Comparison of ENCODE assay signal across 24 cellular contexts in the genomic region with DNA sequence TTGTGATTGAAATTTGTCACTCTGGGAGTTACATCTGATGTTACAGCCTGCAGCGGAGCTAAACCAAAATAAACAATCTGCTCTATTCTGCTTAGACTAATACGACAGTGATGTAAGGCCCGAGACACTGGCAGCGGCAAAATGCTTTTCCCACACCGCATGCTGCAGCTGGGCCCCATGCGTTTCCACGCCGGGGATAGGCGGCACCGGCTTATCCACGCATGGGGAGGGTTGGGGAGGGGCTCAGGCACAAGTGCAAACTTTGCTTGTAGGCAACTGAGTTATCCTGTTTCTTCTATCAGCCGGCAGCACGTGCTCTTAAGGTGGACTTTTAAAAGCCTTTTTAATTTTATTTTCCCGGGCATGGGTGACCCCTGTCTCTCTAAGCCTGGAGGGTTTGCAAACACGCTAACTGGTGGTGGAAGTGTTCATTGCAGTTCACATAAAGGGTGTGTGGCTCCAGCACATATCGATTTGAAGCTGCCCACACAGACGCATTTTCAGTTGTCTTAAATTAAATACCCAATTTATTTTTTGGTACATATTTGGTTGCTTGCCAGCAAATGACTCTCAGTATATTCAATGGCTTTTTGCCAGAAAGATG.
A peak's percentile ranks its signal among the peaks of the same experiment; 100 is the strongest.
DNase-seq lines count a peak whose midpoint lies in the region; ATAC-seq, FAIRE-seq and TF ChIP-seq lines count a peak whose summit lies in the region.
"Had no signal": no experiment of that assay in that cellular context is flagged by ENCODE, and none has a peak within 500 bp of the region (broad histone marks: within the 10 kb centered on the region; RNA-seq: fewer than 3 reads in every experiment).

No MANE protein-coding gene starts in this region.

- H3K27ac Mint-ChIP-seq in nephron = no peak overlapping the region
- H3K27ac Mint-ChIP-seq: activated CD4-positive, alpha-beta T cell treated with anti-CD3 and anti-CD28 coated beads, Interleukin-2, amount 10 ng/mL, durations not matched to agents 24 days and 14 days; activated naive CD8-positive, alpha-beta T cell treated with anti-CD3 and anti-CD28 coated beads, Interleukin-2, amount 10 ng/mL, durations not matched to agents 7 days and 5 days; activated T-helper 2 cell treated with anti-CD3 and anti-CD28 coated beads, Interferon-gamma antibody, Interleukin-2, Interleukin-4, amounts not matched to agents 10 μg/mL and 5 μg/mL and 100 μg/mL, durations not matched to agents 14 hours and 24 hours and 36 hours; CD8-positive, alpha-beta memory T cell; stimulated activated naive CD8-positive, alpha-beta T cell treated with anti-CD3 and anti-CD28 coated beads, Interleukin-15, Interleukin-2, amounts not matched to agents 100 ng/mL and 50 ng/mL, for 24 hours had no signal

- H3K36me3 Mint-ChIP-seq in nephron (ENCODE audit: low read depth) = no peaks in the 10 kb centered on the region
- H3K36me3 Mint-ChIP-seq: activated naive CD8-positive, alpha-beta T cell treated with anti-CD3 and anti-CD28 coated beads, Interleukin-2, amount 10 ng/mL, durations not matched to agents 7 days and 5 days; CD8-positive, alpha-beta memory T cell had no signal

- no peak for TF ChIP-seq POLR2A in sigmoid colon (IDR thresholded peaks at IDR 0.05)

- TF ChIP-seq EP300 in sigmoid colon (IDR thresholded peaks at IDR 0.05) = no peak

- H3K4me3 ChIP-seq in bronchial epithelial cell (ENCODE audit: low read depth, low read length) (no peak overlapping the region), sigmoid colon (no peak overlapping the region), aorta (ENCODE audit: low read length in 2 of 2) (no peak overlapping the region)
- H3K4me3 ChIP-seq: smooth muscle cell, transverse colon had no signal

- no peak overlapping the region for H3K4me3 Mint-ChIP-seq in nephron
- H3K4me3 Mint-ChIP-seq: activated CD4-positive, alpha-beta T cell treated with anti-CD3 and anti-CD28 coated beads, Interleukin-2, amount 10 ng/mL, durations not matched to agents 24 days and 14 days; activated naive CD8-positive, alpha-beta T cell treated with anti-CD3 and anti-CD28 coated beads, Interleukin-2, amount 10 ng/mL, durations not matched to agents 7 days and 5 days; CD8-positive, alpha-beta memory T cell; stimulated activated naive CD8-positive, alpha-beta T cell treated with anti-CD3 and anti-CD28 coated beads, Interleukin-15, Interleukin-2, amounts not matched to agents 100 ng/mL and 50 ng/mL, for 24 hours had no signal

- H3K4me1 Mint-ChIP-seq in nephron = peaks cover 29% of the 10 kb centered on the region
- H3K4me1 Mint-ChIP-seq: activated CD4-positive, alpha-beta T cell treated with anti-CD3 and anti-CD28 coated beads, Interleukin-2, amount 10 ng/mL, durations not matched to agents 24 days and 14 days; activated naive CD8-positive, alpha-beta T cell treated with anti-CD3 and anti-CD28 coated beads, Interleukin-2, amount 10 ng/mL, durations not matched to agents 7 days and 5 days; CD8-positive, alpha-beta memory T cell had no signal

- TF ChIP-seq CTCF in bronchial epithelial cell (IDR thresholded peaks at IDR 0.05; ENCODE audit: insufficient read depth, low read length, severe bottlenecking) = no peak
- peak; percentile 13 to 37 (median 30) for TF ChIP-seq CTCF in nephron (IDR thresholded peaks at IDR 0.05; ENCODE audit: unreplicated experiment in 3 of 3)
- TF ChIP-seq CTCF in sigmoid colon (IDR thresholded peaks at IDR 0.05) = no peak

- H3K27me3 Mint-ChIP-seq in nephron (ENCODE audit: low read depth) = peaks cover 18% of the 10 kb centered on the region
- H3K27me3 Mint-ChIP-seq: activated CD4-positive, alpha-beta T cell treated with anti-CD3 and anti-CD28 coated beads, Interleukin-2, amount 10 ng/mL, durations not matched to agents 24 days and 14 days; activated naive CD8-positive, alpha-beta T cell treated with anti-CD3 and anti-CD28 coated beads, Interleukin-2, amount 10 ng/mL, durations not matched to agents 7 days and 5 days; stimulated activated naive CD8-positive, alpha-beta T cell treated with anti-CD3 and anti-CD28 coated beads, Interleukin-15, Interleukin-2, amounts not matched to agents 100 ng/mL and 50 ng/mL, for 24 hours had no signal

- ATAC-seq in aorta (ENCODE audit: low FRiP score) = no peak
- ATAC-seq: Right ventricle myocardium inferior had no signal

- intact Hi-C loops in sigmoid colon (cut with DNase I) (no loop called here), aorta (cut with DNase I) (no loop called here)

- H3K9me3 ChIP-seq in sigmoid colon (no peaks in the 10 kb centered on the region), aorta (ENCODE audit: control insufficient read depth, low read length) (no peaks in the 10 kb centered on the region)
- H3K9me3 ChIP-seq: transverse colon had no signal

- peak; percentile 27 for DNase-seq in AG20443 (ENCODE audit: low spot score)
- peak; percentile 1 for DNase-seq in LHCN-M2 (ENCODE audit: low read depth)
- no peak for DNase-seq in bronchial epithelial cell (ENCODE audit: low read depth)
- DNase-seq in NCI-H2196 (lab: John Stamatoyannopoulos, UW; ENCODE audit: unreplicated experiment) = no peak
- no peak for DNase-seq in sigmoid colon
- no peak for DNase-seq in aorta
- no peak for DNase-seq in NCI-H1694 (lab: John Stamatoyannopoulos, UW)
- DNase-seq: activated CD4-positive, alpha-beta T cell treated with anti-CD3 and anti-CD28 coated beads, Interleukin-2, amount 10 ng/mL, durations not matched to agents 24 days and 14 days; activated CD8-positive, alpha-beta memory T cell treated with anti-CD3 and anti-CD28 coated beads, Interleukin-2, amount 50 U/mL, for 4 hours; activated naive CD8-positive, alpha-beta T cell treated with anti-CD3 and anti-CD28 coated beads, Interleukin-2, amount 10 ng/mL, durations not matched to agents 7 days and 5 days; CD8-positive, alpha-beta memory T cell; dermis blood vessel endothelial cell; NCI-H187 treated with DMSO at 0.1 percent for 48 hours; NCI-H510A; stimulated activated CD4-positive, alpha-beta T cell treated with anti-CD3 and anti-CD28 coated beads, Interleukin-2, amount 100 ng/mL, for 48 hours; transverse colon had no signal

- FAIRE-seq in bronchial epithelial cell (lab: Jason Lieb, UNC) = peak; percentile 73
- FAIRE-seq: GM12891, islet of Langerhans had no signal

- H3K4me1 ChIP-seq in sigmoid colon (peaks cover 0 to 6% (median 0%) of the 10 kb centered on the region in 4 donors), aorta (ENCODE audit: control insufficient read depth in 1 of 2, insufficient read depth in 2 of 2, low read length in 2 of 2) (no peaks in the 10 kb centered on the region)
- H3K4me1 ChIP-seq: transverse colon had no signal

- no peaks in the 10 kb centered on the region for H3K27me3 ChIP-seq in bronchial epithelial cell (ENCODE audit: control insufficient read depth, insufficient read depth, low read length)
- no peaks in the 10 kb centered on the region for H3K27me3 ChIP-seq in sigmoid colon
- no peaks in the 10 kb centered on the region for H3K27me3 ChIP-seq in aorta (ENCODE audit: control insufficient read depth in 1 of 2, insufficient read depth in 2 of 2, low read length in 1 of 2)
- H3K27me3 ChIP-seq: transverse colon had no signal

- whole genome bisulfite sequencing in sigmoid colon, 2 donors = 69 to 84% methylated on average over 17 of the region's 17 CpGs
- 14 to 21% methylated on average over 17 of the region's 17 CpGs for WGBS in aorta, 2 donors

- no peaks in the 10 kb centered on the region for H3K9me3 Mint-ChIP-seq in nephron
- H3K9me3 Mint-ChIP-seq: activated CD4-positive, alpha-beta T cell treated with anti-CD3 and anti-CD28 coated beads, Interleukin-2, amount 10 ng/mL, durations not matched to agents 24 days and 14 days; activated naive CD8-positive, alpha-beta T cell treated with anti-CD3 and anti-CD28 coated beads, Interleukin-2, amount 10 ng/mL, durations not matched to agents 7 days and 5 days; activated T-helper 2 cell treated with anti-CD3 and anti-CD28 coated beads, Interferon-gamma antibody, Interleukin-2, Interleukin-4, amounts not matched to agents 10 μg/mL and 5 μg/mL and 100 μg/mL, durations not matched to agents 14 hours and 24 hours and 36 hours; CD8-positive, alpha-beta memory T cell; stimulated activated naive CD8-positive, alpha-beta T cell treated with anti-CD3 and anti-CD28 coated beads, Interleukin-15, Interleukin-2, amounts not matched to agents 100 ng/mL and 50 ng/mL, for 24 hours had no signal

- H3K36me3 ChIP-seq in bronchial epithelial cell (ENCODE audit: control insufficient read depth, insufficient read depth, low read length) (no peaks in the 10 kb centered on the region), sigmoid colon (no peaks in the 10 kb centered on the region), aorta (ENCODE audit: control insufficient read depth in 1 of 2, insufficient read depth in 2 of 2, low read length in 1 of 2) (no peaks in the 10 kb centered on the region)
- H3K36me3 ChIP-seq: transverse colon had no signal

- H3K27ac ChIP-seq in sigmoid colon (no peak overlapping the region), aorta (ENCODE audit: low read depth in 1 of 2, low read length in 2 of 2) (no peak overlapping the region)
- H3K27ac ChIP-seq: parathyroid adenoma, transverse colon had no signal

Comparison
In these comparisons a context has a peak if more than half of its experiments do, and no peak if none do; other contexts are left out.
1. DNase-seq: peak in AG20443 (single experiment) and LHCN-M2 (single experiment); none in bronchial epithelial cell (single experiment), NCI-H2196 (single experiment), sigmoid colon (single experiment), aorta (0 of 2) and NCI-H1694 (single experiment).
2. CTCF ChIP-seq: peak in nephron (3 of 3); none in bronchial epithelial cell (single experiment) and sigmoid colon (0 of 4).